In the genomic region with DNA sequence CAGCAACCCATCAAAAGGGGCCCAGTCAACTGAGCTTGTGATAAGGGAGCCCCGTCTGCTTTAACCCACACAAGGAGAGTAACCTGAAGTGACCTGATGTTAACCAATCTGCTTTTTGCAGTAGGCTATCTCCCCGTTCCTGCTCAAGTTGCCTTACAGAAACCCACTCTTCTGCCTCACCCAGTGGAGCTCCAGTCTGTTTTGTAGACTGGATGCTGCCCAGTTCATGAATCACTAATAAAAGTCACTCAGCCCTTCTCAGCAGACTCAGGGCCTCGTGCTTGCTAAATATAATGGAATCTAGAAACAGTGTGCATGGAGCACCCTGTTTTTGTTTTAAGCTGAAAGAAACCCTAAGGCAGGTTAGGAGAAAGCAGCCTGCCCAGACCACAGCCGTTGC, we compare ENCODE assay signal across 18 cellular contexts.
"Had no signal": no experiment of that assay in that cellular context is flagged by ENCODE, and none has a peak within 500 bp of the region (broad histone marks: within the 10 kb centered on the region; RNA-seq: fewer than 3 reads in every experiment).

No MANE protein-coding gene starts in this region.

- H3K27ac Mint-ChIP-seq: type B pancreatic cell had no signal

- H3K27me3 Mint-ChIP-seq: naive thymus-derived CD8-positive, alpha-beta T cell; type B pancreatic cell had no signal

- H3K4me3 ChIP-seq: colonic mucosa, heart right ventricle, pancreas had no signal

- H3K36me3 ChIP-seq: colonic mucosa, heart right ventricle, pancreas had no signal

- ATAC-seq: left lobe of liver; naive thymus-derived CD8-positive, alpha-beta T cell; pancreas; right cardiac atrium had no signal

- FAIRE-seq: endothelial cell of umbilical vein, frontal cortex, pancreas, small intestine, urothelium cell line had no signal

- H3K4me1 ChIP-seq: colonic mucosa, pancreas had no signal

- H3K9me3 Mint-ChIP-seq: neural crest cell, type B pancreatic cell had no signal

- H3K27me3 ChIP-seq: colonic mucosa, heart right ventricle, pancreas had no signal

- H3K9me3 ChIP-seq: colonic mucosa, pancreas had no signal

- H3K4me3 Mint-ChIP-seq: naive thymus-derived CD8-positive, alpha-beta T cell; neural crest cell; type B pancreatic cell had no signal

- H3K27ac ChIP-seq: colonic mucosa, pancreas had no signal

- H3K36me3 Mint-ChIP-seq: type B pancreatic cell had no signal

- DNase-seq: colonic mucosa; heart right ventricle; islet precursor cell; mammary epithelial cell; naive thymus-derived CD8-positive, alpha-beta T cell; nucleus accumbens; pancreas; right cardiac atrium; small intestine; stimulated activated CD4-positive, alpha-beta T cell treated with anti-CD3 and anti-CD28 coated beads, Interleukin-12 subunit alpha, Interleukin-12 subunit beta, amount 100 ng/mL, for 4 hours; stimulated activated CD4-positive, alpha-beta T cell treated with anti-CD3 and anti-CD28 coated beads, Interleukin-2, amount 100 ng/mL, for 48 hours; stimulated activated naive CD4-positive, alpha-beta T cell treated with Interleukin-2 at 50 U/mL for 16 hours had no signal
